6 cellular contexts compared by ENCODE assay signal in the genomic region with DNA sequence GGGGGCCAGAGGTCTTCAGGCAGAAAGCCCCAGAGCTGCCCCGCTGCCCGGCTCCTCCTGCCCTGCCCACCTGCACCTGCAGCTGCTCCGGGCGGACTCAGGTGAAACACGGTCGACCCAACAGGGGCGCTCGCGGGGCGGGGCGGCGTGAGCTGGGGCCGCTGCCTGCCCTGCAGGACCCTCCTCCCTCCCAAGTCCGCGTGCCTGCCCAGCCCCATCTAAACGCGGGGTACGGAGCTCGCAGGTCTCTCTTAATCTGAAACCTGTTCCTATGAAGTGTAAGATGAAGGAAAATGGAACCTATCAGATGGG. TPM values are rescaled to one million over a fixed set of nuclear protein-coding genes. Genes with fewer than 3 reads are reported as not detected.
A peak's percentile ranks its signal among the peaks of the same experiment; 100 is the strongest.
DNase-seq lines count a peak whose midpoint lies in the region; ATAC-seq and TF ChIP-seq lines count a peak whose summit lies in the region.

No MANE protein-coding gene starts in this region.

- H3K4me3 Mint-ChIP-seq in chondrocyte (ENCODE audit: unreplicated experiment), result peak overlapping the region; percentile 69
- H3K4me3 Mint-ChIP-seq in stimulated activated naive B cell treated with anti-CD40 and anti-IgM and Interleukin-4, amounts not matched to agents 10 μg/mL and 1 μg/mL and 100 μg/mL, for 72 hours, result peak overlapping the region; percentile 87

- peaks cover 0 to 6% of the 10 kb centered on the region in 2 experiments for H3K36me3 ChIP-seq in SK-N-SH (replicated peaks in 1 of 2; ENCODE audit: control insufficient read depth in 1 of 2, insufficient read depth in 2 of 2, low read length in 1 of 2)

- no peak for TF ChIP-seq RAD21 in SK-N-SH (IDR thresholded peaks at IDR 0.05; ENCODE audit: low read length)

- peaks cover 9% of the 10 kb centered on the region; the same call in 1 of the 2 replicates for H3K79me2 ChIP-seq in SK-N-SH (ENCODE audit: insufficient read depth)

- H3K4me3 ChIP-seq in SK-N-SH (ENCODE audit: low read depth in 2 of 2, low read length in 1 of 2), result peak overlapping the region in 1 of 2 experiments; percentile 37; a peak in 2 of 4 replicates

- peak overlapping the region; percentile 1 for H3K27ac Mint-ChIP-seq in chondrocyte (ENCODE audit: unreplicated experiment)
- peak overlapping the region; percentile 93 for H3K27ac Mint-ChIP-seq in stimulated activated naive B cell treated with anti-CD40 and anti-IgM and Interleukin-4, amounts not matched to agents 10 μg/mL and 1 μg/mL and 100 μg/mL, for 72 hours

- H3K4me1 ChIP-seq in SK-N-SH (ENCODE audit: control insufficient read depth in 1 of 2, insufficient read depth in 2 of 2, low read depth in 1 of 2, low read length in 1 of 2), result peaks cover 9 to 12% of the 10 kb centered on the region in 2 experiments; a peak in 3 of 4 replicates

- H3K27ac ChIP-seq in SK-N-SH (ENCODE audit: low read depth in 2 of 2, low read length in 1 of 2), result no peak overlapping the region

- no peaks in the 10 kb centered on the region for H3K9me3 Mint-ChIP-seq in chondrocyte (ENCODE audit: low read depth)
- H3K9me3 Mint-ChIP-seq in stimulated activated naive B cell treated with anti-CD40 and anti-IgM and Interleukin-4, amounts not matched to agents 10 μg/mL and 1 μg/mL and 100 μg/mL, for 72 hours, result no peaks in the 10 kb centered on the region

- peaks cover 19% of the 10 kb centered on the region for H3K4me1 Mint-ChIP-seq in chondrocyte (ENCODE audit: low read depth)
- H3K4me1 Mint-ChIP-seq in stimulated activated naive B cell treated with anti-CD40 and anti-IgM and Interleukin-4, amounts not matched to agents 10 μg/mL and 1 μg/mL and 100 μg/mL, for 72 hours, result peaks cover 22 to 37% of the 10 kb centered on the region in 2 donors

- H3K9me3 ChIP-seq in SK-N-SH, result no peaks in the 10 kb centered on the region

- H3K4me2 ChIP-seq in SK-N-SH, result peak overlapping the region; percentile 69; the same call in 1 of the 2 replicates

- CTCF ChIA-PET in SK-N-SH (lab: Yijun Ruan, JAX), result interaction anchor here (0.9 to 3.9 kb wide), 6 partner anchors 10 to 42 kb away, joined by 3 to 39 read pairs (median 4); no protein-coding TSS in a partner anchor

- POLR2A ChIA-PET in SK-N-SH (lab: Yijun Ruan, JAX), result interaction anchor here (1.5 kb wide), 1 partner anchor 41 kb away, joined by 4 read pairs; a partner anchor contains a TSS

- no peak for TF ChIP-seq CTCF in SK-N-SH (IDR thresholded peaks at IDR 0.05)
- TF ChIP-seq CTCF in chondrocyte (IDR thresholded peaks at IDR 0.05), result no peak

- H3K27me3 Mint-ChIP-seq in chondrocyte (ENCODE audit: low read depth), result no peaks in the 10 kb centered on the region
- H3K27me3 Mint-ChIP-seq in stimulated activated naive B cell treated with anti-CD40 and anti-IgM and Interleukin-4, amounts not matched to agents 10 μg/mL and 1 μg/mL and 100 μg/mL, for 72 hours, result no peaks in the 10 kb centered on the region

- no peaks in the 10 kb centered on the region for H4K20me1 ChIP-seq in SK-N-SH (ENCODE audit: insufficient read depth)

- H3K27me3 ChIP-seq in SK-N-SH (ENCODE audit: insufficient read depth), result no peaks in the 10 kb centered on the region

- peaks cover 10% of the 10 kb centered on the region for H3F3A ChIP-seq in SK-N-SH (replicated peaks; ENCODE audit: insufficient read depth)

- no peak for ATAC-seq in SK-N-SH treated with all-trans-retinoic acid at 6 μM for 48 hours
- ATAC-seq in stimulated activated naive B cell treated with anti-CD40 and anti-IgM and Interleukin-4, amounts not matched to agents 10 μg/mL and 1 μg/mL and 100 μg/mL, for 72 hours (replicated peaks), result peak in 1 of 2 donors; percentile 29
- no peak for ATAC-seq in HG03095 (IDR thresholded peaks at IDR 0.05; ENCODE audit: unreplicated experiment)

- no peak overlapping the region for H3K9ac ChIP-seq in SK-N-SH

- TF ChIP-seq EP300 in SK-N-SH (IDR thresholded peaks at IDR 0.05; ENCODE audit: borderline replicate concordance in 1 of 2, low read depth in 1 of 2, low read length in 1 of 2), result no peak

- H2AFZ ChIP-seq in SK-N-SH (ENCODE audit: low read depth), result no peak overlapping the region

- DNase-seq in SK-N-SH, result no peak
- DNase-seq in chondrocyte (ENCODE audit: low spot score), result no peak
- no peak for DNase-seq in stimulated activated naive B cell treated with anti-CD40 and anti-IgM and Interleukin-4, amounts not matched to agents 10 μg/mL and 1 μg/mL and 100 μg/mL, for 72 hours
- DNase-seq in germinal center (ENCODE audit: low spot score), result no peak

- H3K36me3 Mint-ChIP-seq in chondrocyte (ENCODE audit: low read depth), result no peaks in the 10 kb centered on the region
- H3K36me3 Mint-ChIP-seq in stimulated activated naive B cell treated with anti-CD40 and anti-IgM and Interleukin-4, amounts not matched to agents 10 μg/mL and 1 μg/mL and 100 μg/mL, for 72 hours, result peaks cover 24 to 27% of the 10 kb centered on the region in 2 donors

- no peaks in the 10 kb centered on the region for H3K9me2 ChIP-seq in SK-N-SH

- 72% methylated on average over 4 of the region's 19 CpGs for WGBS in SK-N-SH (ENCODE audit: low lambda C conversion rate)

TF ChIP-seq in SK-N-SH, 30 proteins besides CTCF, POLR2A, EP300 and RAD21 (continues in another document):
- TF ChIP-seq, protein P1, sequence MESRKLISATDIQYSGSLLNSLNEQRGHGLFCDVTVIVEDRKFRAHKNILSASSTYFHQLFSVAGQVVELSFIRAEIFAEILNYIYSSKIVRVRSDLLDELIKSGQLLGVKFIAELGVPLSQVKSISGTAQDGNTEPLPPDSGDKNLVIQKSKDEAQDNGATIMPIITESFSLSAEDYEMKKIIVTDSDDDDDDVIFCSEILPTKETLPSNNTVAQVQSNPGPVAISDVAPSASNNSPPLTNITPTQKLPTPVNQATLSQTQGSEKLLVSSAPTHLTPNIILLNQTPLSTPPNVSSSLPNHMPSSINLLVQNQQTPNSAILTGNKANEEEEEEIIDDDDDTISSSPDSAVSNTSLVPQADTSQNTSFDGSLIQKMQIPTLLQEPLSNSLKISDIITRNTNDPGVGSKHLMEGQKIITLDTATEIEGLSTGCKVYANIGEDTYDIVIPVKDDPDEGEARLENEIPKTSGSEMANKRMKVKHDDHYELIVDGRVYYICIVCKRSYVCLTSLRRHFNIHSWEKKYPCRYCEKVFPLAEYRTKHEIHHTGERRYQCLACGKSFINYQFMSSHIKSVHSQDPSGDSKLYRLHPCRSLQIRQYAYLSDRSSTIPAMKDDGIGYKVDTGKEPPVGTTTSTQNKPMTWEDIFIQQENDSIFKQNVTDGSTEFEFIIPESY (IDR thresholded peaks at IDR 0.05; ENCODE audit: borderline replicate concordance, low read depth), result no peak
- no peak for TF ChIP-seq POLR2AphosphoS5 (IDR thresholded peaks at IDR 0.05; ENCODE audit: low read depth, low read length)
- TF ChIP-seq JUND (IDR thresholded peaks at IDR 0.05), result no peak
- TF ChIP-seq GABPA (IDR thresholded peaks at IDR 0.05; ENCODE audit: low read depth), result no peak
- no peak for TF ChIP-seq FOXM1 (IDR thresholded peaks at IDR 0.05; ENCODE audit: low read depth)
- TF ChIP-seq EZH2phosphoT487 (IDR thresholded peaks at IDR 0.05; ENCODE audit: borderline replicate concordance, low read depth), result no peak

TF ChIP-seq in SK-N-SH treated with all-trans-retinoic acid at 6 μM for 48 hours, 23 proteins besides CTCF, POLR2A, EP300 and RAD21 (continues in another document):
- TF ChIP-seq, protein P2, sequence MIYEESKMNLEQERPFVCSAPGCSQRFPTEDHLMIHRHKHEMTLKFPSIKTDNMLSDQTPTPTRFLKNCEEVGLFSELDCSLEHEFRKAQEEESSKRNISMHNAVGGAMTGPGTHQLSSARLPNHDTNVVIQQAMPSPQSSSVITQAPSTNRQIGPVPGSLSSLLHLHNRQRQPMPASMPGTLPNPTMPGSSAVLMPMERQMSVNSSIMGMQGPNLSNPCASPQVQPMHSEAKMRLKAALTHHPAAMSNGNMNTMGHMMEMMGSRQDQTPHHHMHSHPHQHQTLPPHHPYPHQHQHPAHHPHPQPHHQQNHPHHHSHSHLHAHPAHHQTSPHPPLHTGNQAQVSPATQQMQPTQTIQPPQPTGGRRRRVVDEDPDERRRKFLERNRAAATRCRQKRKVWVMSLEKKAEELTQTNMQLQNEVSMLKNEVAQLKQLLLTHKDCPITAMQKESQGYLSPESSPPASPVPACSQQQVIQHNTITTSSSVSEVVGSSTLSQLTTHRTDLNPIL (CRISPR knock-in tag; IDR thresholded peaks at IDR 0.05; ENCODE audit: low read depth), result no peak
- no peak for TF ChIP-seq BACH2 (CRISPR knock-in tag; IDR thresholded peaks at IDR 0.05; ENCODE audit: borderline replicate concordance)
- no peak for TF ChIP-seq ZC3H10 (CRISPR knock-in tag; IDR thresholded peaks at IDR 0.05)
- no peak for TF ChIP-seq SNAI2 (CRISPR knock-in tag; IDR thresholded peaks at IDR 0.05)
- no peak for TF ChIP-seq GLIS3 (CRISPR knock-in tag; IDR thresholded peaks at IDR 0.05)
- TF ChIP-seq RARB (CRISPR knock-in tag; IDR thresholded peaks at IDR 0.05), result no peak
- no peak for TF ChIP-seq TOX (CRISPR knock-in tag; IDR thresholded peaks at IDR 0.05; ENCODE audit: borderline replicate concordance)

RNA-seq across cellular contexts. Expression of a gene that starts 28.1 kb away (rescaled TPM):
- polyA plus RNA-seq in SK-N-SH (2012; rRNA removed), result 113 and 114 TPM in 2 replicates
- 53.9 and 77.4 TPM in 2 replicates for polyA plus RNA-seq in SK-N-SH (2012; cell fraction: cytosol; rRNA removed)
- 170 and 246 TPM in 2 replicates for polyA plus RNA-seq in SK-N-SH (2012; cell fraction: nucleus; rRNA removed)
- total RNA-seq in chondrocyte, result 58.3 to 68.4 TPM (median 60.7 TPM) in 3 replicates

RNA-seq across cellular contexts. Expression of a gene that starts 28.1 kb away (rescaled TPM):
- polyA plus RNA-seq in SK-N-SH (2012; rRNA removed), result 67.6 and 87.3 TPM in 2 replicates
- 57.7 and 71.3 TPM in 2 replicates for polyA plus RNA-seq in SK-N-SH (2012; cell fraction: cytosol; rRNA removed)
- 44.6 and 53.0 TPM in 2 replicates for polyA plus RNA-seq in SK-N-SH (2012; cell fraction: nucleus; rRNA removed)
- 52.2 to 56.8 TPM (median 56.0 TPM) in 3 replicates for total RNA-seq in chondrocyte

RNA-seq across cellular contexts. Expression of a gene that starts 34.7 kb away (rescaled TPM):
- 16.3 and 16.4 TPM in 2 replicates for polyA plus RNA-seq in SK-N-SH (2012; rRNA removed)
- 8.4 and 10.3 TPM in 2 replicates for polyA plus RNA-seq in SK-N-SH (2012; cell fraction: cytosol; rRNA removed)
- 58.9 and 79.6 TPM in 2 replicates for polyA plus RNA-seq in SK-N-SH (2012; cell fraction: nucleus; rRNA removed)
- 12.3 to 16.1 TPM (median 12.6 TPM) in 3 replicates for total RNA-seq in chondrocyte

RNA-seq across cellular contexts. Expression of a gene that starts 40.7 kb away (rescaled TPM):
- 47.6 and 51.9 TPM in 2 replicates for polyA plus RNA-seq in SK-N-SH (2012; rRNA removed)
- 38.1 and 42.7 TPM in 2 replicates for polyA plus RNA-seq in SK-N-SH (2012; cell fraction: cytosol; rRNA removed)
- polyA plus RNA-seq in SK-N-SH (2012; cell fraction: nucleus; rRNA removed), result 32.6 and 44.5 TPM in 2 replicates
- total RNA-seq in chondrocyte, result 7.9 to 11.0 TPM (median 9.3 TPM) in 3 replicates

RNA-seq across cellular contexts. Expression of a gene that starts 46.4 kb away (rescaled TPM):
- 1.1 and 2.0 TPM in 2 replicates for polyA plus RNA-seq in SK-N-SH (2012; rRNA removed)
- polyA plus RNA-seq in SK-N-SH (2012; cell fraction: cytosol; rRNA removed), result 0.13 and 0.58 TPM in 2 replicates
- polyA plus RNA-seq in SK-N-SH (2012; cell fraction: nucleus; rRNA removed), result 8.2 and 12.4 TPM in 2 replicates
- total RNA-seq in chondrocyte, result 0.36 to 1.7 TPM (median 1.5 TPM) in 3 replicates
